In genomic region chr15:99251436-99251821, GRCh38 we compare ENCODE assay signal across 1 cellular context.
TF ChIP-seq lines count a peak whose summit lies in the region.

LRRC28 (plus strand) TSS chr15:99251481; CDS start chr15:99255958, 4,477 bp downstream.

TF ChIP-seq in A549, 52 proteins besides CTCF, POLR2A, EP300 and RAD21 (continued from another document):
- peak; percentile 14; the same call in 1 of the 2 replicates for TF ChIP-seq REST (IDR thresholded peaks at IDR 0.05)
